Comparison of ENCODE assay signal across 10 cellular contexts in the genomic region with DNA sequence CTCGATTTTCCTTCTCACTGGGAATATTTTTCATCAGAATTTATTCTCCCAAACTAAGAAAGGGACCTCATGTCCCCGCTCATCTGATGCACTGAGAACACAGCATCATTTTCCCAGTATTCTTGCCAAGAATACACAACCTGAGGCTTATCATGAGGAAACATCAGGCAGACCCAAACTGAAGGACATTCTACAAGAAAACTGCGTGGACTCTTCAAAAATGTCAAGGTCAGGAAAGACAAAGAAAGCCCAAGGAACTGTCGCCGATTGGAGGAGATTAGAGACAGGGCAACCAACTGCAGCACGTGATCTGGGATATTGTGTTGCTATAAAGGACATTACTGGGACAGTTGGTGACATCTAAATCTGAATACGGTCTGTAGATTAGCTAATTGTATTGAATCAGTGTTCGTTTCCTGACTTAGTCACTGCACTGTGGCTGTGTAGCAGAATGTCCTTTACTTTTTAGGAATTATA.
DNase-seq lines count a peak whose midpoint lies in the region; ATAC-seq and TF ChIP-seq lines count a peak whose summit lies in the region.
"Had no signal": no experiment of that assay in that cellular context is flagged by ENCODE, and none has a peak within 500 bp of the region (broad histone marks: within the 10 kb centered on the region; RNA-seq: fewer than 3 reads in every experiment).

No MANE protein-coding gene starts in this region.

- peak overlapping the region in 4 of 5 donors; percentile 50 to 64 (median 60) for H3K4me3 ChIP-seq in subcutaneous abdominal adipose tissue (ENCODE audit: low read depth in 1 of 5, low read length in 5 of 5)

- peak overlapping the region; percentile 75 for H3K27ac Mint-ChIP-seq in chondrocyte (ENCODE audit: unreplicated experiment)
- H3K27ac Mint-ChIP-seq in memory B cell, result peak overlapping the region; percentile 79

- H3K36me3 ChIP-seq in subcutaneous abdominal adipose tissue (ENCODE audit: control insufficient read depth in 5 of 5, insufficient read depth in 5 of 5, low read length in 5 of 5), result no peaks in the 10 kb centered on the region

- ATAC-seq in memory B cell (ENCODE audit: low read depth) (no peak), HG03095 (IDR thresholded peaks at IDR 0.05; ENCODE audit: unreplicated experiment) (no peak), GM18505 (IDR thresholded peaks at IDR 0.05; ENCODE audit: unreplicated experiment) (no peak)
- ATAC-seq: HCT116 had no signal

- TF ChIP-seq POLR2A in GM18505 (IDR thresholded peaks at IDR 0.05; ENCODE audit: borderline replicate concordance, extremely low read depth, insufficient read depth, insufficient read length), result no peak

- H3K27ac ChIP-seq in subcutaneous abdominal adipose tissue (ENCODE audit: low read depth, low read length) (peak overlapping the region; percentile 65), RWPE1 (no peak overlapping the region)

- H3K4me1 Mint-ChIP-seq in chondrocyte (ENCODE audit: low read depth) (peaks cover 42% of the 10 kb centered on the region), memory B cell (peaks cover 23% of the 10 kb centered on the region)

- no peaks in the 10 kb centered on the region for H3K27me3 ChIP-seq in subcutaneous abdominal adipose tissue (ENCODE audit: control insufficient read depth in 5 of 5, insufficient read depth in 4 of 5, low read length in 5 of 5)

- H3K36me3 Mint-ChIP-seq in chondrocyte (ENCODE audit: low read depth) (peaks cover 3% of the 10 kb centered on the region), memory B cell (no peaks in the 10 kb centered on the region)
- H3K36me3 Mint-ChIP-seq: IgD-negative memory B cell had no signal

- peak; percentile 43 for DNase-seq in NCI-H82 (lab: John Stamatoyannopoulos, UW)
- DNase-seq in chondrocyte (ENCODE audit: low spot score), result no peak
- no peak for DNase-seq in memory B cell (ENCODE audit: low spot score in 2 of 2)
- no peak for DNase-seq in effector CD4-positive, alpha-beta T cell
- no peak for DNase-seq in RWPE1 (ENCODE audit: low spot score)

- CTCF ChIA-PET in RWPE1 (lab: Yijun Ruan, JAX), result no interaction called here

- H3K9me3 Mint-ChIP-seq in chondrocyte (ENCODE audit: low read depth) (peaks cover 10% of the 10 kb centered on the region), memory B cell (peaks cover 2% of the 10 kb centered on the region)

- H3K9ac ChIP-seq in subcutaneous abdominal adipose tissue (ENCODE audit: low read length in 5 of 5), result peak overlapping the region in 3 of 5 donors; percentile 53 to 69 (median 64)

- TF ChIP-seq CTCF in chondrocyte (IDR thresholded peaks at IDR 0.05) (no peak), RWPE1 (conservative IDR thresholded peaks at IDR 0.05; ENCODE audit: low read depth) (no peak)

- H3K27me3 Mint-ChIP-seq in chondrocyte (ENCODE audit: low read depth), result no peaks in the 10 kb centered on the region
- peaks cover 9% of the 10 kb centered on the region for H3K27me3 Mint-ChIP-seq in memory B cell

- H3K4me3 Mint-ChIP-seq in chondrocyte (ENCODE audit: unreplicated experiment) (peak overlapping the region; percentile 57), memory B cell (peak overlapping the region; percentile 81)

- peaks cover 3 to 39% (median 28%) of the 10 kb centered on the region in 5 donors for H3K4me1 ChIP-seq in subcutaneous abdominal adipose tissue (ENCODE audit: control insufficient read depth in 5 of 5, insufficient read depth in 5 of 5, low read length in 5 of 5)

- peaks cover 0 to 3% (median 0%) of the 10 kb centered on the region in 5 donors for H3K9me3 ChIP-seq in subcutaneous abdominal adipose tissue (ENCODE audit: control insufficient read depth in 5 of 5, low read length in 5 of 5)

- POLR2A ChIA-PET in RWPE1 (lab: Yijun Ruan, JAX; ENCODE audit: low non-redundant PET), result no interaction called here
